ENCODE assay signal across 28 cellular contexts in genomic region chr13:94544922-94545321, GRCh38.
"Had no signal": no experiment of that assay in that cellular context is flagged by ENCODE, and none has a peak within 500 bp of the region (broad histone marks: within the 10 kb centered on the region; RNA-seq: fewer than 3 reads in every experiment).

No MANE protein-coding gene starts in this region.

- H3K9me3 ChIP-seq: stomach, suprapubic skin, testis, thoracic aorta, thyroid gland, tibial artery, tibial nerve, transverse colon, upper lobe of left lung, upper lobe of right lung, uterus, vagina had no signal

- H3K36me3 ChIP-seq: stomach, suprapubic skin, thoracic aorta, thyroid gland, tibial artery, tibial nerve, transverse colon, upper lobe of left lung, upper lobe of right lung, uterus, vagina had no signal

- DNase-seq: stimulated activated CD4-positive, alpha-beta T cell treated with anti-CD3 and anti-CD28 coated beads, Interleukin-2, amount 100 ng/mL, for 48 hours; stimulated activated CD4-positive, alpha-beta T cell treated with anti-CD3 and anti-CD28 coated beads, Interleukin-4, amount 100 ng/mL, for 1 hour; stimulated activated CD4-positive, alpha-beta T cell treated with anti-CD3 and anti-CD28 coated beads, Interleukin-4, amount 100 ng/mL, for 24 hours; stimulated activated CD4-positive, alpha-beta T cell treated with anti-CD3 and anti-CD28 coated beads, Interleukin-4, amount 100 ng/mL, for 4 hours; stimulated activated CD8-positive, alpha-beta memory T cell treated with anti-CD3 and anti-CD28 coated beads, Interleukin-4, amount 100 ng/mL, for 48 hours; stimulated activated naive B cell treated with anti-CD40 and anti-IgM and Interleukin-4, amounts not matched to agents 10 μg/mL and 1 μg/mL and 100 μg/mL, for 72 hours; stimulated activated naive CD4-positive, alpha-beta T cell; stimulated activated naive CD4-positive, alpha-beta T cell treated with Interleukin-2 at 50 U/mL for 16 hours; stimulated activated naive CD8-positive, alpha-beta T cell treated with anti-CD3 and anti-CD28 coated beads, Interleukin-15, amount 100 ng/mL, for 72 hours; stimulated activated naive CD8-positive, alpha-beta T cell treated with anti-CD3 and anti-CD28 coated beads, Interleukin-15, Interleukin-2, amounts not matched to agents 100 U/mL and 50 U/mL, for 24 hours; stomach; substantia nigra; testis; thyroid gland; tibial artery; transverse colon; trophoblast cell; upper lobe of left lung; upper lobe of right lung; uterus had no signal

- H3K4me3 Mint-ChIP-seq: stimulated activated effector memory CD8-positive, alpha-beta T cell treated with anti-CD3 and anti-CD28 coated beads, Interleukin-12 subunit alpha, Interleukin-12 subunit beta, amount 100 ng/mL, for 72 hours; stimulated activated memory B cell treated with anti-CD40 and anti-IgM and Interleukin-4, amounts not matched to agents 10 μg/mL and 1 μg/mL and 100 μg/mL, for 72 hours; stimulated activated naive B cell treated with anti-CD40 and anti-IgM and Interleukin-4, amounts not matched to agents 10 μg/mL and 1 μg/mL and 100 μg/mL, for 72 hours; stimulated activated naive CD8-positive, alpha-beta T cell treated with anti-CD3 and anti-CD28 coated beads, Interleukin-15, amount 100 ng/mL, for 72 hours had no signal

- ATAC-seq: stimulated activated effector memory CD8-positive, alpha-beta T cell treated with anti-CD3 and anti-CD28 coated beads, Interleukin-12 subunit alpha, Interleukin-12 subunit beta, amount 100 ng/mL, for 72 hours; stimulated activated memory B cell treated with anti-CD40 and anti-IgM and Interleukin-4, amounts not matched to agents 10 μg/mL and 1 μg/mL and 100 μg/mL, for 72 hours; stimulated activated naive B cell treated with anti-CD40 and anti-IgM and Interleukin-4, amounts not matched to agents 10 μg/mL and 1 μg/mL and 100 μg/mL, for 72 hours; stimulated activated naive CD8-positive, alpha-beta T cell treated with anti-CD3 and anti-CD28 coated beads, Interleukin-15, amount 100 ng/mL, for 72 hours; stimulated activated naive CD8-positive, alpha-beta T cell treated with anti-CD3 and anti-CD28 coated beads, Interleukin-15, Interleukin-2, amounts not matched to agents 100 U/mL and 50 U/mL, for 24 hours; upper lobe of right lung had no signal

- H3K4me1 ChIP-seq: uterus had no signal

- H3K9me3 Mint-ChIP-seq: stimulated activated effector memory CD8-positive, alpha-beta T cell treated with anti-CD3 and anti-CD28 coated beads, Interleukin-12 subunit alpha, Interleukin-12 subunit beta, amount 100 ng/mL, for 72 hours; stimulated activated memory B cell treated with anti-CD40 and anti-IgM and Interleukin-4, amounts not matched to agents 10 μg/mL and 1 μg/mL and 100 μg/mL, for 72 hours; stimulated activated naive CD8-positive, alpha-beta T cell treated with anti-CD3 and anti-CD28 coated beads, Interleukin-15, amount 100 ng/mL, for 72 hours; stimulated activated naive CD8-positive, alpha-beta T cell treated with anti-CD3 and anti-CD28 coated beads, Interleukin-15, Interleukin-2, amounts not matched to agents 100 ng/mL and 50 ng/mL, for 24 hours; type B pancreatic cell had no signal

- H3K27me3 Mint-ChIP-seq: stimulated activated memory B cell treated with anti-CD40 and anti-IgM and Interleukin-4, amounts not matched to agents 10 μg/mL and 1 μg/mL and 100 μg/mL, for 72 hours; stimulated activated naive CD8-positive, alpha-beta T cell treated with anti-CD3 and anti-CD28 coated beads, Interleukin-15, amount 100 ng/mL, for 72 hours had no signal

- H3K36me3 Mint-ChIP-seq: stimulated activated memory B cell treated with anti-CD40 and anti-IgM and Interleukin-4, amounts not matched to agents 10 μg/mL and 1 μg/mL and 100 μg/mL, for 72 hours had no signal

- H3K27ac ChIP-seq: stomach, suprapubic skin, thoracic aorta, thyroid gland, tibial artery, tibial nerve, transverse colon, upper lobe of left lung, upper lobe of right lung, uterus, vagina had no signal

- H3K27me3 ChIP-seq: stomach, suprapubic skin, testis, thyroid gland, tibial artery, tibial nerve, transverse colon, upper lobe of left lung, upper lobe of right lung, uterus, vagina had no signal

- H3K27ac Mint-ChIP-seq: stimulated activated memory B cell treated with anti-CD40 and anti-IgM and Interleukin-4, amounts not matched to agents 10 μg/mL and 1 μg/mL and 100 μg/mL, for 72 hours; stimulated activated naive B cell treated with anti-CD40 and anti-IgM and Interleukin-4, amounts not matched to agents 10 μg/mL and 1 μg/mL and 100 μg/mL, for 72 hours; stimulated activated naive CD8-positive, alpha-beta T cell treated with anti-CD3 and anti-CD28 coated beads, Interleukin-15, amount 100 ng/mL, for 72 hours had no signal

- H3K4me3 ChIP-seq: stomach, suprapubic skin, testis, thoracic aorta, thyroid gland, tibial artery, tibial nerve, transverse colon, upper lobe of left lung, upper lobe of right lung, uterus, vagina had no signal
